Comparison of ENCODE assay signal across 28 cellular contexts in genomic region chr14:102857444-102857843, GRCh38.
"Had no signal": no experiment of that assay in that cellular context is flagged by ENCODE, and none has a peak within 500 bp of the region (broad histone marks: within the 10 kb centered on the region; RNA-seq: fewer than 3 reads in every experiment).

No MANE protein-coding gene starts in this region.

- H3K9me3 ChIP-seq: colonic mucosa, neutrophil, psoas muscle had no signal

- H3K4me1 ChIP-seq: colonic mucosa, gastroesophageal sphincter, psoas muscle, stomach had no signal

- H3K4me1 Mint-ChIP-seq: endodermal cell had no signal

- H3K4me3 ChIP-seq: colonic mucosa, gastroesophageal sphincter, lung, mucosa of descending colon, psoas muscle, spleen, stomach, thoracic aorta had no signal

- H3K27ac Mint-ChIP-seq: endodermal cell; naive thymus-derived CD8-positive, alpha-beta T cell; stimulated activated memory B cell treated with anti-CD40 and anti-IgM and Interleukin-4, amounts not matched to agents 10 μg/mL and 1 μg/mL and 100 μg/mL, for 72 hours had no signal

- DNase-seq: cerebellar nuclear complex; colonic mucosa; dermis blood vessel endothelial cell; effector CD4-positive, alpha-beta T cell; endodermal cell; erythroblast; foreskin fibroblast; immature natural killer cell; kidney; left cardiac atrium; left ventricle myocardium superior; mucosa of descending colon; naive thymus-derived CD8-positive, alpha-beta T cell; psoas muscle; retina; spleen; stimulated activated CD4-positive, alpha-beta T cell treated with anti-CD3 and anti-CD28 coated beads, Interleukin-15, amount 100 ng/mL, for 24 hours; stimulated activated CD4-positive, alpha-beta T cell treated with anti-CD3 and anti-CD28 coated beads, Interleukin-1b, Interleukin-23, amount 100 ng/mL, for 48 hours; stimulated activated CD4-positive, alpha-beta T cell treated with anti-CD3 and anti-CD28 coated beads, Interleukin-4, amount 100 ng/mL, for 24 hours; stomach; substantia nigra; trophoblast cell had no signal

- H3K27me3 Mint-ChIP-seq: naive thymus-derived CD8-positive, alpha-beta T cell; stimulated activated memory B cell treated with anti-CD40 and anti-IgM and Interleukin-4, amounts not matched to agents 10 μg/mL and 1 μg/mL and 100 μg/mL, for 72 hours had no signal

- H3K27me3 ChIP-seq: colonic mucosa, gastroesophageal sphincter, neutrophil, spleen, stomach had no signal

- H3K4me3 Mint-ChIP-seq: endodermal cell; immature natural killer cell; naive thymus-derived CD8-positive, alpha-beta T cell; stimulated activated memory B cell treated with anti-CD40 and anti-IgM and Interleukin-4, amounts not matched to agents 10 μg/mL and 1 μg/mL and 100 μg/mL, for 72 hours had no signal

- ATAC-seq: gastroesophageal sphincter; left cardiac atrium; left ventricle myocardium superior; mucosa of descending colon; naive thymus-derived CD8-positive, alpha-beta T cell; psoas muscle; sciatic nerve; stimulated activated memory B cell treated with anti-CD40 and anti-IgM and Interleukin-4, amounts not matched to agents 10 μg/mL and 1 μg/mL and 100 μg/mL, for 72 hours had no signal

- H3K36me3 ChIP-seq: colonic mucosa, gastroesophageal sphincter, neutrophil, stomach, thoracic aorta had no signal
